Comparison of ENCODE assay signal across 7 cellular contexts in genomic region chr10:49414496-49414895, GRCh38. TPM values are rescaled to one million over a fixed set of nuclear protein-coding genes. Genes with fewer than 3 reads are reported as not detected.
"Had no signal": no experiment of that assay in that cellular context is flagged by ENCODE, and none has a peak within 500 bp of the region (broad histone marks: within the 10 kb centered on the region; RNA-seq: fewer than 3 reads in every experiment).

No MANE protein-coding gene starts in this region.

- H3K4me3 ChIP-seq: GM23338 had no signal

- H3K27ac ChIP-seq: HL-60 had no signal

- DNase-seq: H9, HCEC 1CT had no signal

RNA-seq across cellular contexts. Expression of gene DRGX, which starts 18.6 kb away (rescaled TPM):
- total RNA-seq: GM23338, H1, H9, HepG2, HT1080 had no signal
